8 cellular contexts compared by ENCODE assay signal in genomic region chr2:95314964-95315611, GRCh38. TPM values are rescaled to one million over a fixed set of nuclear protein-coding genes. Genes with fewer than 3 reads are reported as not detected.
A peak's percentile ranks its signal among the peaks of the same experiment; 100 is the strongest.
DNase-seq lines count a peak whose midpoint lies in the region; ATAC-seq and TF ChIP-seq lines count a peak whose summit lies in the region.

No MANE protein-coding gene starts in this region.

- no peak overlapping the region for H3K27ac Mint-ChIP-seq in activated T-helper 2 cell treated with anti-CD3 and anti-CD28 coated beads, Interferon-gamma antibody, Interleukin-2, Interleukin-4, amounts not matched to agents 10 μg/mL and 5 μg/mL and 100 μg/mL, durations not matched to agents 14 hours and 24 hours and 36 hours

- no peaks in the 10 kb centered on the region for H3K9me3 Mint-ChIP-seq in activated T-helper 2 cell treated with anti-CD3 and anti-CD28 coated beads, Interferon-gamma antibody, Interleukin-2, Interleukin-4, amounts not matched to agents 10 μg/mL and 5 μg/mL and 100 μg/mL, durations not matched to agents 14 hours and 24 hours and 36 hours

- H3K4me3 ChIP-seq in upper lobe of left lung: no peak overlapping the region

- 71 to 79% methylated on average over 15 to 16 of the region's 16 CpGs for WGBS in upper lobe of left lung, 2 donors

- no peaks in the 10 kb centered on the region for H3K9me3 ChIP-seq in upper lobe of left lung

- TF ChIP-seq POLR2A in upper lobe of left lung (IDR thresholded peaks at IDR 0.05): no peak

- ATAC-seq in upper lobe of left lung (ENCODE audit: low FRiP score in 2 of 2) (no peak), GM18909 (IDR thresholded peaks at IDR 0.05; ENCODE audit: poor library complexity, unreplicated experiment) (no peak)

- no peaks in the 10 kb centered on the region for H3K4me1 Mint-ChIP-seq in activated T-helper 2 cell treated with anti-CD3 and anti-CD28 coated beads, Interferon-gamma antibody, Interleukin-2, Interleukin-4, amounts not matched to agents 10 μg/mL and 5 μg/mL and 100 μg/mL, durations not matched to agents 14 hours and 24 hours and 36 hours (ENCODE audit: low read depth)

- no peaks in the 10 kb centered on the region for H3K27me3 ChIP-seq in upper lobe of left lung

- H3K27me3 Mint-ChIP-seq in activated T-helper 2 cell treated with anti-CD3 and anti-CD28 coated beads, Interferon-gamma antibody, Interleukin-2, Interleukin-4, amounts not matched to agents 10 μg/mL and 5 μg/mL and 100 μg/mL, durations not matched to agents 14 hours and 24 hours and 36 hours (ENCODE audit: low read depth): no peaks in the 10 kb centered on the region

- no peak overlapping the region for H3K4me3 Mint-ChIP-seq in activated T-helper 2 cell treated with anti-CD3 and anti-CD28 coated beads, Interferon-gamma antibody, Interleukin-2, Interleukin-4, amounts not matched to agents 10 μg/mL and 5 μg/mL and 100 μg/mL, durations not matched to agents 14 hours and 24 hours and 36 hours (ENCODE audit: low read depth)

- TF ChIP-seq EP300 in upper lobe of left lung (IDR thresholded peaks at IDR 0.05): no peak

- H3K27ac ChIP-seq in angular gyrus (ENCODE audit: low read depth, low read length) (peak overlapping the region; percentile 92), upper lobe of left lung (no peak overlapping the region)

- H3K36me3 ChIP-seq in upper lobe of left lung: no peaks in the 10 kb centered on the region

- DNase-seq in COLO829 (ENCODE audit: low spot score): peak; percentile 20
- DNase-seq in HT-29 (ENCODE audit: low spot score): peak; percentile 78
- DNase-seq in islet precursor cell: peak; percentile 81
- peak; percentile 34 to 60 for DNase-seq in upper lobe of left lung
- DNase-seq in ureter (ENCODE audit: low spot score): no peak
- no peak for DNase-seq in activated T-helper 2 cell treated with anti-CD3 and anti-CD28 coated beads, Interferon-gamma antibody, Interleukin-2, Interleukin-4, amounts not matched to agents 10 μg/mL and 5 μg/mL and 100 μg/mL, durations not matched to agents 14 hours and 24 hours and 36 hours (ENCODE audit: low spot score)

- H3K4me1 ChIP-seq in upper lobe of left lung: no peaks in the 10 kb centered on the region

- intact Hi-C loops in activated T-helper 2 cell treated with anti-CD3 and anti-CD28 coated beads, Interferon-gamma antibody, Interleukin-2, Interleukin-4, amounts not matched to agents 10 μg/mL and 5 μg/mL and 100 μg/mL, durations not matched to agents 14 hours and 24 hours and 36 hours (cut with micrococcal nuclease): no loop called here

- no peaks in the 10 kb centered on the region for H3K36me3 Mint-ChIP-seq in activated T-helper 2 cell treated with anti-CD3 and anti-CD28 coated beads, Interferon-gamma antibody, Interleukin-2, Interleukin-4, amounts not matched to agents 10 μg/mL and 5 μg/mL and 100 μg/mL, durations not matched to agents 14 hours and 24 hours and 36 hours (ENCODE audit: low read depth)

- peak; percentile 34 to 82 (median 52) for TF ChIP-seq CTCF in upper lobe of left lung (IDR thresholded peaks at IDR 0.05)

RNA-seq across cellular contexts. Expression of gene KCNIP3, which starts 17.9 kb away (rescaled TPM):
- 0.74 and 1.1 TPM in 2 replicates for total RNA-seq in HT-29 (2014; rRNA removed; shearing (Covaris generic))
- total RNA-seq in upper lobe of left lung (1 to 10 TPM; 1.0 to 5.9 (median 2.5) TPM), ureter (6.2 TPM)
- 0.21 and 0.39 TPM in 2 replicates for total RNA-seq in activated T-helper 2 cell treated with anti-CD3 and anti-CD28 coated beads, Interferon-gamma antibody, Interleukin-2, Interleukin-4, amounts not matched to agents 10 μg/mL and 5 μg/mL and 100 μg/mL, durations not matched to agents 14 hours and 24 hours and 36 hours

RNA-seq across cellular contexts. Expression of gene PROM2, which starts 40.8 kb away (rescaled TPM):
- 72.2 and 75.5 TPM in 2 replicates for total RNA-seq in HT-29 (2014; rRNA removed; shearing (Covaris generic))
- total RNA-seq in upper lobe of left lung (10 to 100 TPM in 2 of 6 donors, 1 to 10 TPM in 4; 3.3 to 26.2 (median 5.0) TPM), ureter (176 TPM)
- 0.59 and 1.1 TPM in 2 replicates for total RNA-seq in activated T-helper 2 cell treated with anti-CD3 and anti-CD28 coated beads, Interferon-gamma antibody, Interleukin-2, Interleukin-4, amounts not matched to agents 10 μg/mL and 5 μg/mL and 100 μg/mL, durations not matched to agents 14 hours and 24 hours and 36 hours

Comparison
In these comparisons a context has a peak if more than half of its experiments do, and no peak if none do; other contexts are left out.
1. DNase-seq: peak in COLO829 (single experiment), HT-29 (single experiment), islet precursor cell (single experiment) and upper lobe of left lung (2 of 2); none in ureter (single experiment) and activated T-helper 2 cell treated with anti-CD3 and anti-CD28 coated beads, Interferon-gamma antibody, Interleukin-2, Interleukin-4, amounts not matched to agents 10 μg/mL and 5 μg/mL and 100 μg/mL, durations not matched to agents 14 hours and 24 hours and 36 hours (single experiment).